ENCODE assay signal across 8 cellular contexts in genomic region chr22:24207264-24208011, GRCh38. TPM values are rescaled to one million over a fixed set of nuclear protein-coding genes. Genes with fewer than 3 reads are reported as not detected.
A peak's percentile ranks its signal among the peaks of the same experiment; 100 is the strongest.
DNase-seq lines count a peak whose midpoint lies in the region; TF ChIP-seq lines count a peak whose summit lies in the region.

No MANE protein-coding gene starts in this region.

- H3K9ac ChIP-seq in colonic mucosa (ENCODE audit: low read depth in 2 of 2, low read length in 2 of 2): peak overlapping the region in 1 of 2 donors; percentile 19

- H3K27me3 Mint-ChIP-seq in nephron (ENCODE audit: low read depth): peaks cover 4% of the 10 kb centered on the region

- H3K9me3 ChIP-seq in A673 (ENCODE audit: low read depth, low read length, poor library complexity, severe bottlenecking) (no peaks in the 10 kb centered on the region), OCI-LY7 (ENCODE audit: low read length) (peaks cover 11% of the 10 kb centered on the region; the same call in 1 of the 2 replicates), colonic mucosa (no peaks in the 10 kb centered on the region), HAP-1 (peaks cover 13% of the 10 kb centered on the region; the same call in 1 of the 2 replicates)

- CTCF ChIA-PET in A673 (lab: Charles Lee): no interaction called here
- CTCF ChIA-PET in OCI-LY7 (lab: Charles Lee; ENCODE audit: unreplicated experiment): no interaction called here

- H3K4me3 ChIP-seq in A673 (ENCODE audit: low read depth, low read length, poor library complexity, severe bottlenecking) (no peak overlapping the region), OCI-LY7 (ENCODE audit: low read depth, low read length, poor library complexity, severe bottlenecking) (no peak overlapping the region), colonic mucosa (no peak overlapping the region), HAP-1 (no peak overlapping the region)

- in situ Hi-C loops in G401 (cut with HindIII; ENCODE audit: low sequenced_read_pairs) (no loop called here), HAP-1 (cut with MboI; ENCODE audit: low sequenced_read_pairs) (no loop called here)

- H3K4me1 Mint-ChIP-seq in nephron: peaks cover 37% of the 10 kb centered on the region

- POLR2A ChIA-PET in A673 (lab: Charles Lee; ENCODE audit: low non-redundant PET): no interaction called here
- POLR2A ChIA-PET in OCI-LY7 (lab: Charles Lee): interaction anchor here (0.6 kb wide), 1 partner anchor 43 kb away, joined by 3 read pairs; no protein-coding TSS in a partner anchor

- H3K4me2 ChIP-seq in OCI-LY7 (ENCODE audit: low read length): no peak overlapping the region

- H3K79me2 ChIP-seq in OCI-LY7 (ENCODE audit: insufficient read depth, low read depth, low read length): no peaks in the 10 kb centered on the region

- DNase-seq in A673 (ENCODE audit: low spot score): no peak
- no peak for DNase-seq in OCI-LY7 (ENCODE audit: low spot score)
- no peak for DNase-seq in colonic mucosa
- DNase-seq in G401 (ENCODE audit: low spot score): no peak
- no peak for DNase-seq in DMS53 (lab: John Stamatoyannopoulos, UW)
- no peak for DNase-seq in HAP-1 (ENCODE audit: low spot score in 2 of 2)
- no peak for DNase-seq in NCI-H187 (lab: John Stamatoyannopoulos, UW)

- peak overlapping the region; percentile 94 to 98 (median 96) for H3K27ac Mint-ChIP-seq in nephron

- no peaks in the 10 kb centered on the region for H3K36me3 Mint-ChIP-seq in nephron (ENCODE audit: low read depth)

- BruUV-seq in A673 (replicated peaks; lab: Mats Ljungman, UMichigan) (no TSS peak), OCI-LY7 (replicated peaks; lab: Mats Ljungman, UMichigan) (no TSS peak)

- H3K27me3 ChIP-seq in A673 (replicated peaks; ENCODE audit: insufficient read depth, low read depth, low read length, poor library complexity): no peaks in the 10 kb centered on the region
- H3K27me3 ChIP-seq in colonic mucosa: no peaks in the 10 kb centered on the region
- H3K27me3 ChIP-seq in HAP-1 (ENCODE audit: low read depth): no peaks in the 10 kb centered on the region

- intact Hi-C loops in A673 (cut with micrococcal nuclease; ENCODE audit: unreplicated experiment) (no loop called here), OCI-LY7 (cut with micrococcal nuclease; ENCODE audit: unreplicated experiment) (no loop called here), colonic mucosa (cut with DNase I) (no loop called here)

- H2AFZ ChIP-seq in OCI-LY7 (ENCODE audit: low read length): peak overlapping the region; percentile 81

- TF ChIP-seq CTCF in A673 (conservative IDR thresholded peaks at IDR 0.05; ENCODE audit: low read depth, low read length) (no peak), OCI-LY7 (conservative IDR thresholded peaks at IDR 0.05; ENCODE audit: low read length) (no peak), colonic mucosa (IDR thresholded peaks at IDR 0.05) (no peak), nephron (IDR thresholded peaks at IDR 0.05; ENCODE audit: unreplicated experiment in 3 of 3) (no peak)

- no peaks in the 10 kb centered on the region for H3K36me3 ChIP-seq in A673 (ENCODE audit: insufficient read depth, low read length, poor library complexity, severe bottlenecking)
- H3K36me3 ChIP-seq in OCI-LY7 (ENCODE audit: insufficient read depth, low read length): no peaks in the 10 kb centered on the region
- no peaks in the 10 kb centered on the region for H3K36me3 ChIP-seq in colonic mucosa
- H3K36me3 ChIP-seq in HAP-1 (replicated peaks): no peaks in the 10 kb centered on the region

- H4K20me1 ChIP-seq in OCI-LY7 (ENCODE audit: insufficient read depth, low read length): no peaks in the 10 kb centered on the region

- H3K27ac ChIP-seq in A673 (ENCODE audit: low read depth, low read length, poor library complexity, severe bottlenecking) (peak overlapping the region; percentile 72), OCI-LY7 (ENCODE audit: low read depth, low read length, poor library complexity, severe bottlenecking) (no peak overlapping the region), colonic mucosa (peak overlapping the region; percentile 64)

- H3K4me1 ChIP-seq in A673 (ENCODE audit: insufficient read depth, low read length, poor library complexity, severe bottlenecking) (peaks cover 19% of the 10 kb centered on the region), OCI-LY7 (ENCODE audit: insufficient read depth, low read length, poor library complexity, severe bottlenecking) (peaks cover 15% of the 10 kb centered on the region), colonic mucosa (peaks cover 11% of the 10 kb centered on the region), HAP-1 (peaks cover 24% of the 10 kb centered on the region)

- peaks cover 3% of the 10 kb centered on the region for H3K9me3 Mint-ChIP-seq in nephron

- H3K9me2 ChIP-seq in OCI-LY7 (ENCODE audit: insufficient read depth, low read length): no peaks in the 10 kb centered on the region

- H3K4me3 Mint-ChIP-seq in nephron: peak overlapping the region in 1 of 3 experiments; percentile 15

RNA-seq across cellular contexts. Expression of gene SUSD2, which starts 26.2 kb away (rescaled TPM):
- total RNA-seq in A673 (2021) (0.94 and 1.3 TPM in 2 replicates), OCI-LY7 (2022) (0.38 and 0.39 TPM in 2 replicates), colonic mucosa (1 to 10 TPM; 1.2 to 2.4 TPM)
- 0.41 and 0.54 TPM in 2 replicates for total RNA-seq in OCI-LY7 (2014; rRNA removed; shearing (Covaris generic))
- total RNA-seq in G401 (2014; rRNA removed; shearing (Covaris generic)): not detected in 2 replicates

RNA-seq across cellular contexts. Expression of gene GGT5, which starts 37.4 kb away (rescaled TPM):
- total RNA-seq in A673 (2021): not detected in 2 replicates
- 0.06 and 0.10 TPM in 2 replicates for total RNA-seq in OCI-LY7 (2014; rRNA removed; shearing (Covaris generic))
- total RNA-seq in OCI-LY7 (2022): not detected in 2 replicates
- total RNA-seq in colonic mucosa: 1 to 10 TPM; 2.6 to 3.7 TPM
- not detected in 2 replicates for total RNA-seq in G401 (2014; rRNA removed; shearing (Covaris generic))
